Comparison of ENCODE assay signal across 10 cellular contexts in the genomic region with DNA sequence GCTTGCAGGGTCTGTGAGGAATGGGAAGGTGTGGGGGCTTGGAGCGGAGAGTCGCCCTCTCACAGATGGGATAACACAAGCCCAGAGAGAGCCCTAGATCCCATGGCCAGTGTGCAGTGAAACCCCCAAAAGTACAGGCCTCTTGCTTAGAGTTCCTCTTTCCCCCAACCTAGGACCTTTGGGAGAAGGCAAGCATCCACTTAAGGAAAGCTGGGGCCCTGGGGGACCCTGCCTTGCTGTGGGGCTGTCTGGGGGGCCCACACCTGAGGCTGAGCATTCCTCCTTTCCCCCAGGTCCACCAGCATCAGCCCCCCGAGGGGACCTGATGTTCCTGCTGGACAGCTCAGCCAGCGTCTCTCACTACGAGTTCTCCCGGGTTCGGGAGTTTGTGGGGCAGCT. TPM values are rescaled to one million over a fixed set of nuclear protein-coding genes. Genes with fewer than 3 reads are reported as not detected.
DNase-seq lines count a peak whose midpoint lies in the region; ATAC-seq, FAIRE-seq and TF ChIP-seq lines count a peak whose summit lies in the region.
"Had no signal": no experiment of that assay in that cellular context is flagged by ENCODE, and none has a peak within 500 bp of the region (broad histone marks: within the 10 kb centered on the region; RNA-seq: fewer than 3 reads in every experiment).

No MANE protein-coding gene starts in this region.

- intact Hi-C loops in body of pancreas (cut with DNase I) (loop anchor here (5.0 kb wide), 1 partner anchor 34 kb away; no protein-coding TSS in a partner anchor), HepG2 (cut with micrococcal nuclease; ENCODE audit: unreplicated experiment) (no loop called here), stomach (cut with DNase I; ENCODE audit: low total_unique reads) (no loop called here)

- H3K36me3 ChIP-seq in SK-N-SH (replicated peaks in 1 of 2; ENCODE audit: control insufficient read depth in 1 of 2, insufficient read depth in 2 of 2, low read length in 1 of 2) (no peaks in the 10 kb centered on the region), body of pancreas (replicated peaks in 1 of 2; ENCODE audit: insufficient read depth in 1 of 2, low read depth in 2 of 2) (no peaks in the 10 kb centered on the region), HepG2 (replicated peaks in 1 of 2; ENCODE audit: control insufficient read depth in 1 of 2, insufficient read depth in 2 of 2, low read length in 2 of 2) (peaks cover 0 to 2% of the 10 kb centered on the region in 2 experiments; a peak in 1 of 5 replicates), stomach (peaks cover 0 to 11% (median 6%) of the 10 kb centered on the region in 4 donors), brain microvascular endothelial cell (replicated peaks) (no peaks in the 10 kb centered on the region)

- POLR2A ChIA-PET in SK-N-SH (lab: Yijun Ruan, JAX) (no interaction called here), HepG2 (lab: Yijun Ruan, JAX) (interaction anchor here (1.1 to 11.0 kb wide), 9 partner anchors 11 to 69 kb away, joined by 3 to 355 read pairs (median 7); partner anchors contain the start of genes ANKRD65, CCNL2 and MRPL20)

- TF ChIP-seq CTCF in SK-N-SH (IDR thresholded peaks at IDR 0.05), result no peak
- no peak for TF ChIP-seq CTCF in body of pancreas (IDR thresholded peaks at IDR 0.05)
- TF ChIP-seq CTCF in HepG2 (CRISPR knock-in tag; IDR thresholded peaks at IDR 0.05), result no peak
- no peak for TF ChIP-seq CTCF in stomach (IDR thresholded peaks at IDR 0.05)
- TF ChIP-seq CTCF in brain microvascular endothelial cell (IDR thresholded peaks at IDR 0.05; ENCODE audit: low read depth, low read length, missing control alignments), result no peak

- WGBS in SK-N-SH (ENCODE audit: low lambda C conversion rate), result 96% methylated on average over 2 of the region's 7 CpGs
- 34% methylated on average over 7 of the region's 7 CpGs; no CpG with 5 or more reads in 1 of the 2 donors for WGBS in body of pancreas, 2 donors
- WGBS in HepG2 (ENCODE audit: low lambda C conversion rate), result no CpG with 5 or more reads among the region's 7 CpGs
- WGBS in stomach, 5 donors, result 45 to 74% (median 51%) methylated on average over 3 to 7 of the region's 7 CpGs

- no peak for FAIRE-seq in HepG2 (lab: Jason Lieb, UNC)
- FAIRE-seq: A204.1 had no signal

- H3K4me1 ChIP-seq in SK-N-SH (ENCODE audit: control insufficient read depth in 1 of 2, insufficient read depth in 2 of 2, low read depth in 1 of 2, low read length in 1 of 2) (peaks cover 0 to 21% of the 10 kb centered on the region in 2 experiments; a peak in 1 of 4 replicates), body of pancreas (peaks cover 84% of the 10 kb centered on the region), HepG2 (ENCODE audit: insufficient read depth, low read length) (peaks cover 58% of the 10 kb centered on the region), stomach (peaks cover 83 to 91% (median 86%) of the 10 kb centered on the region in 4 donors)

- no peak overlapping the region for H3K27ac ChIP-seq in SK-N-SH (ENCODE audit: low read depth in 2 of 2, low read length in 1 of 2)
- H3K27ac ChIP-seq in body of pancreas, result peak overlapping the region; percentile 54 to 94 (median 86)
- peak overlapping the region; percentile 20 for H3K27ac ChIP-seq in HepG2 (ENCODE audit: extremely low read length, insufficient read depth, low read length)
- peak overlapping the region in 4 of 5 donors; percentile 46 to 92 (median 80) for H3K27ac ChIP-seq in stomach
- no peak overlapping the region for H3K27ac ChIP-seq in brain microvascular endothelial cell

- H2AFZ ChIP-seq in SK-N-SH (ENCODE audit: low read depth) (no peak overlapping the region), HepG2 (ENCODE audit: low read length) (no peak overlapping the region)

- H3K9ac ChIP-seq in SK-N-SH (no peak overlapping the region), HepG2 (ENCODE audit: insufficient read depth, low read depth, low read length) (peak overlapping the region; percentile 74)

- no peaks in the 10 kb centered on the region for H3K27me3 ChIP-seq in SK-N-SH (ENCODE audit: insufficient read depth)
- H3K27me3 ChIP-seq in body of pancreas, result no peaks in the 10 kb centered on the region
- no peaks in the 10 kb centered on the region for H3K27me3 ChIP-seq in HepG2 (ENCODE audit: control insufficient read depth in 1 of 2, insufficient read depth in 2 of 2, low read length in 2 of 2)
- H3K27me3 ChIP-seq in stomach, result peaks cover 0 to 33% (median 7%) of the 10 kb centered on the region in 3 donors
- no peaks in the 10 kb centered on the region for H3K27me3 ChIP-seq in brain microvascular endothelial cell (replicated peaks)

- TF ChIP-seq EP300 in SK-N-SH (IDR thresholded peaks at IDR 0.05; ENCODE audit: borderline replicate concordance in 1 of 2, low read depth in 1 of 2, low read length in 1 of 2) (no peak), HepG2 (IDR thresholded peaks at IDR 0.05; ENCODE audit: low read depth in 2 of 2, low read length in 2 of 2) (no peak), HepG2 (CRISPR knock-in tag; IDR thresholded peaks at IDR 0.05; ENCODE audit: borderline replicate concordance) (no peak), stomach (IDR thresholded peaks at IDR 0.05) (no peak)

- H3K79me2 ChIP-seq in SK-N-SH (ENCODE audit: insufficient read depth), result no peaks in the 10 kb centered on the region
- peaks cover 31% of the 10 kb centered on the region for H3K79me2 ChIP-seq in HepG2 (ENCODE audit: insufficient read depth, low read length)

- in situ Hi-C loops in HepG2 (cut with HindIII; ENCODE audit: extremely low pct_ligation_motif_present, low pct_unique_long_range_greater_than_20kb), result loop anchor here (5.0 kb wide), 1 partner anchor 34 kb away; no protein-coding TSS in a partner anchor
- in situ Hi-C loops in brain microvascular endothelial cell (cut with HindIII; ENCODE audit: low pct_ligation_motif_present, low sequenced_read_pairs), result no loop called here

- H3K9me2 ChIP-seq in SK-N-SH, result no peaks in the 10 kb centered on the region

- H3K4me2 ChIP-seq in SK-N-SH, result peak overlapping the region; percentile 68; the same call in 1 of the 2 replicates
- H3K4me2 ChIP-seq in HepG2 (ENCODE audit: low read depth, low read length), result peak overlapping the region; percentile 94

- ATAC-seq in SK-N-SH treated with all-trans-retinoic acid at 6 μM for 48 hours (no peak), body of pancreas (no peak), HepG2 (no peak), HG03196 (IDR thresholded peaks at IDR 0.05; ENCODE audit: unreplicated experiment) (no peak)

- no peaks in the 10 kb centered on the region for H4K20me1 ChIP-seq in SK-N-SH (ENCODE audit: insufficient read depth)
- no peaks in the 10 kb centered on the region for H4K20me1 ChIP-seq in HepG2 (ENCODE audit: insufficient read depth, low read length)

- no peak for DNase-seq in SK-N-SH
- DNase-seq in body of pancreas, result no peak
- DNase-seq in HepG2 (ENCODE audit: low spot score), result no peak
- no peak for DNase-seq in stomach
- DNase-seq in brain microvascular endothelial cell, result no peak
- DNase-seq in NCI-H524 treated with DMSO at 0.1 percent for 48 hours (lab: John Stamatoyannopoulos, UW), result no peak
- DNase-seq: HCEC 1CT had no signal

- H3K4me3 ChIP-seq in SK-N-SH (ENCODE audit: low read depth in 2 of 2, low read length in 1 of 2), result no peak overlapping the region
- no peak overlapping the region for H3K4me3 ChIP-seq in body of pancreas
- H3K4me3 ChIP-seq in HepG2 (replicated peaks in 1 of 3; ENCODE audit: insufficient read depth in 1 of 3, low read depth in 2 of 3, low read length in 3 of 3), result peak overlapping the region; percentile 72 to 88 (median 84)
- H3K4me3 ChIP-seq in stomach, result peak overlapping the region; percentile 54 to 64 (median 58)
- no peak overlapping the region for H3K4me3 ChIP-seq in brain microvascular endothelial cell (ENCODE audit: low read depth, low read length)

- no peak for TF ChIP-seq POLR2A in body of pancreas (IDR thresholded peaks at IDR 0.05)
- TF ChIP-seq POLR2A in HepG2 (IDR thresholded peaks at IDR 0.05; ENCODE audit: insufficient read depth in 1 of 2, low read depth in 2 of 2, low read length in 2 of 2), result no peak
- no peak for TF ChIP-seq POLR2A in stomach (IDR thresholded peaks at IDR 0.05)

- no TSS peak for BruUV-seq in HepG2 (replicated peaks; lab: Mats Ljungman, UMichigan)

- TF ChIP-seq RAD21 in SK-N-SH (IDR thresholded peaks at IDR 0.05; ENCODE audit: low read length), result no peak
- TF ChIP-seq RAD21 in HepG2 (CRISPR knock-in tag; IDR thresholded peaks at IDR 0.05), result no peak

- H3F3A ChIP-seq in SK-N-SH (replicated peaks; ENCODE audit: insufficient read depth), result no peaks in the 10 kb centered on the region

- CTCF ChIA-PET in SK-N-SH (lab: Yijun Ruan, JAX), result no interaction called here
- CTCF ChIA-PET in HepG2 (lab: Yijun Ruan, JAX; ENCODE audit: low intra/inter-chr PET ratio, low total read pairs), result no interaction called here

- H3K9me3 ChIP-seq in SK-N-SH (no peaks in the 10 kb centered on the region), body of pancreas (no peaks in the 10 kb centered on the region), HepG2 (ENCODE audit: low read length) (no peaks in the 10 kb centered on the region), stomach (no peaks in the 10 kb centered on the region)

RNA-seq across cellular contexts. Expression of gene VWA1, which starts 1.1 kb away (rescaled TPM):
- polyA plus RNA-seq in SK-N-SH (2012; rRNA removed), result 5.3 and 7.4 TPM in 2 replicates
- polyA plus RNA-seq in SK-N-SH (2012; cell fraction: cytosol; rRNA removed), result 3.2 and 5.0 TPM in 2 replicates
- 5.7 and 8.5 TPM in 2 replicates for polyA plus RNA-seq in SK-N-SH (2012; cell fraction: nucleus; rRNA removed)
- total RNA-seq in body of pancreas, result 10 to 100 TPM; 47.1 to 55.5 TPM
- total RNA-seq in HepG2 (2016; rRNA removed; fragmentation: Illumina TruSeq; extraction: Trizol), result 25.1 and 57.5 TPM in 2 replicates
- 4.5 and 4.7 TPM in 2 replicates for total RNA-seq in HepG2 (2016; cell fraction: cytosol; rRNA removed; fragmentation: Illumina TruSeq; extraction: Trizol; ENCODE audit: low read depth)
- 23.6 and 57.6 TPM in 2 replicates for total RNA-seq in HepG2 (2016; cell fraction: insoluble cytoplasmic fraction; rRNA removed; fragmentation: Illumina TruSeq; extraction: Trizol)
- total RNA-seq in HepG2 (2016; cell fraction: membrane; rRNA removed; fragmentation: Illumina TruSeq; extraction: Trizol), result 12.5 and 16.0 TPM in 2 replicates
- total RNA-seq in HepG2 (2016; cell fraction: nucleus; rRNA removed; fragmentation: Illumina TruSeq; extraction: Trizol), result 51.4 and 68.6 TPM in 2 replicates
- polyA plus RNA-seq in HepG2 (2011; rRNA removed), result 40.9 and 61.3 TPM in 2 replicates
- 31.3 and 57.3 TPM in 2 replicates for polyA plus RNA-seq in HepG2 (2011; cell fraction: cytosol; rRNA removed)
- 80.8 and 81.7 TPM in 2 replicates for polyA plus RNA-seq in HepG2 (2011; cell fraction: nucleus; rRNA removed)
- polyA plus RNA-seq in HepG2 (2012), result 28.6 and 31.7 TPM in 2 replicates
- polyA plus RNA-seq in HepG2 (2016; cell fraction: cytosol; fragmentation: Illumina TruSeq; extraction: Trizol; ENCODE audit: low read depth), result 6.7 and 8.2 TPM in 2 replicates
- polyA plus RNA-seq in HepG2 (2016; cell fraction: insoluble cytoplasmic fraction; fragmentation: Illumina TruSeq; extraction: Trizol; ENCODE audit: low read depth), result 32.1 and 34.9 TPM in 2 replicates
- 16.7 and 17.0 TPM in 2 replicates for polyA plus RNA-seq in HepG2 (2016; cell fraction: membrane; fragmentation: Illumina TruSeq; extraction: Trizol; ENCODE audit: low read depth)
- polyA plus RNA-seq in HepG2 (2016; cell fraction: nucleus; fragmentation: Illumina TruSeq; extraction: Trizol; ENCODE audit: insufficient read depth, low read depth), result 140 and 151 TPM in 2 replicates
- polyA minus RNA-seq in HepG2 (2011; rRNA and poly(A)+ RNA removed; ENCODE audit: low replicate concordance), result 0.05 and 92.8 TPM in 2 replicates
- polyA minus RNA-seq in HepG2 (2011; cell fraction: cytosol; rRNA and poly(A)+ RNA removed), result 48.6 and 49.4 TPM in 2 replicates
- 12.6 and 15.8 TPM in 2 replicates for polyA minus RNA-seq in HepG2 (2011; cell fraction: nucleus; rRNA and poly(A)+ RNA removed)
- total RNA-seq in stomach, result 10 to 100 TPM; 11.4 to 37.7 (median 21.1) TPM
- polyA plus RNA-seq in stomach, result 10 to 100 TPM in 2 of 3 donors, 1 to 10 TPM in 1; 7.6 to 64.8 (median 24.8) TPM

RNA-seq across cellular contexts. Expression of gene ATAD3C, which starts 12.9 kb away (rescaled TPM):
- polyA plus RNA-seq in SK-N-SH (2012; rRNA removed) (0.38 and 0.49 TPM in 2 replicates), HepG2 (2011; rRNA removed) (2.4 and 3.5 TPM in 2 replicates), stomach (1 to 10 TPM in 1 of 3 donors, under 1 TPM in 2; 0.25 to 2.3 (median 0.92) TPM)
- polyA plus RNA-seq in SK-N-SH (2012; cell fraction: cytosol; rRNA removed), result 0.22 and 0.27 TPM in 2 replicates
- polyA plus RNA-seq in SK-N-SH (2012; cell fraction: nucleus; rRNA removed), result 0.37 and 0.52 TPM in 2 replicates
- total RNA-seq in body of pancreas (1 to 10 TPM; 1.6 to 2.3 TPM), HepG2 (2016; rRNA removed; fragmentation: Illumina TruSeq; extraction: Trizol) (3.2 and 4.7 TPM in 2 replicates), stomach (1 to 10 TPM in 2 of 5 donors, under 1 TPM in 1, not detected in 2; 0.55 to 5.2 (median 1.3) TPM)
- 2.4 and 4.7 TPM in 2 replicates for total RNA-seq in HepG2 (2016; cell fraction: cytosol; rRNA removed; fragmentation: Illumina TruSeq; extraction: Trizol; ENCODE audit: low read depth)
- total RNA-seq in HepG2 (2016; cell fraction: insoluble cytoplasmic fraction; rRNA removed; fragmentation: Illumina TruSeq; extraction: Trizol), result 2.7 and 3.3 TPM in 2 replicates
- total RNA-seq in HepG2 (2016; cell fraction: membrane; rRNA removed; fragmentation: Illumina TruSeq; extraction: Trizol), result 5.4 and 8.1 TPM in 2 replicates
- total RNA-seq in HepG2 (2016; cell fraction: nucleus; rRNA removed; fragmentation: Illumina TruSeq; extraction: Trizol), result 1.2 and 2.1 TPM in 2 replicates
- polyA plus RNA-seq in HepG2 (2011; cell fraction: cytosol; rRNA removed), result 3.5 and 3.6 TPM in 2 replicates
- 1.7 and 1.9 TPM in 2 replicates for polyA plus RNA-seq in HepG2 (2011; cell fraction: nucleus; rRNA removed)
- 3.2 and 4.4 TPM in 2 replicates for polyA plus RNA-seq in HepG2 (2012)
- 5.2 and 8.6 TPM in 2 replicates for polyA plus RNA-seq in HepG2 (2016; cell fraction: cytosol; fragmentation: Illumina TruSeq; extraction: Trizol; ENCODE audit: low read depth)
- polyA plus RNA-seq in HepG2 (2016; cell fraction: insoluble cytoplasmic fraction; fragmentation: Illumina TruSeq; extraction: Trizol; ENCODE audit: low read depth), result 4.6 and 4.8 TPM in 2 replicates
- polyA plus RNA-seq in HepG2 (2016; cell fraction: membrane; fragmentation: Illumina TruSeq; extraction: Trizol; ENCODE audit: low read depth), result 8.3 TPM in 2 replicates
- 1.5 and 1.9 TPM in 2 replicates for polyA plus RNA-seq in HepG2 (2016; cell fraction: nucleus; fragmentation: Illumina TruSeq; extraction: Trizol; ENCODE audit: insufficient read depth, low read depth)
- polyA minus RNA-seq in HepG2 (2011; rRNA and poly(A)+ RNA removed; ENCODE audit: low replicate concordance), result 0.96 TPM in 1 of 2 replicates, not detected in the other
- 0.97 and 2.1 TPM in 2 replicates for polyA minus RNA-seq in HepG2 (2011; cell fraction: cytosol; rRNA and poly(A)+ RNA removed)
- polyA minus RNA-seq in HepG2 (2011; cell fraction: nucleus; rRNA and poly(A)+ RNA removed), result 0.39 and 0.75 TPM in 2 replicates

RNA-seq across cellular contexts. Expression of gene ANKRD65, which starts 15.6 kb away (rescaled TPM):
- polyA plus RNA-seq in SK-N-SH (2012; rRNA removed) (0.06 and 0.07 TPM in 2 replicates), HepG2 (2011; rRNA removed) (12.1 and 13.2 TPM in 2 replicates), stomach (10 to 100 TPM in 2 of 3 donors, 1 to 10 TPM in 1; 8.7 to 13.5 (median 13.3) TPM)
- 0.04 and 0.05 TPM in 2 replicates for polyA plus RNA-seq in SK-N-SH (2012; cell fraction: cytosol; rRNA removed)
- polyA plus RNA-seq in SK-N-SH (2012; cell fraction: nucleus; rRNA removed), result 0.43 and 0.46 TPM in 2 replicates
- total RNA-seq in body of pancreas (10 to 100 TPM; 11.2 to 15.5 TPM), HepG2 (2016; rRNA removed; fragmentation: Illumina TruSeq; extraction: Trizol) (28.3 and 30.1 TPM in 2 replicates), stomach (10 to 100 TPM in 1 of 5 donors, 1 to 10 TPM in 2, under 1 TPM in 1, not detected in 1; 0.89 to 13.6 (median 4.7) TPM)
- 5.3 and 5.6 TPM in 2 replicates for total RNA-seq in HepG2 (2016; cell fraction: cytosol; rRNA removed; fragmentation: Illumina TruSeq; extraction: Trizol; ENCODE audit: low read depth)
- 28.5 and 29.3 TPM in 2 replicates for total RNA-seq in HepG2 (2016; cell fraction: insoluble cytoplasmic fraction; rRNA removed; fragmentation: Illumina TruSeq; extraction: Trizol)
- total RNA-seq in HepG2 (2016; cell fraction: membrane; rRNA removed; fragmentation: Illumina TruSeq; extraction: Trizol), result 16.0 and 16.3 TPM in 2 replicates
- total RNA-seq in HepG2 (2016; cell fraction: nucleus; rRNA removed; fragmentation: Illumina TruSeq; extraction: Trizol), result 18.0 and 19.5 TPM in 2 replicates
- polyA plus RNA-seq in HepG2 (2011; cell fraction: cytosol; rRNA removed), result 13.0 and 16.9 TPM in 2 replicates
- polyA plus RNA-seq in HepG2 (2011; cell fraction: nucleus; rRNA removed), result 27.8 and 28.7 TPM in 2 replicates
- 7.1 and 8.2 TPM in 2 replicates for polyA plus RNA-seq in HepG2 (2012)
- 5.0 TPM in 2 replicates for polyA plus RNA-seq in HepG2 (2016; cell fraction: cytosol; fragmentation: Illumina TruSeq; extraction: Trizol; ENCODE audit: low read depth)
- 30.0 and 31.6 TPM in 2 replicates for polyA plus RNA-seq in HepG2 (2016; cell fraction: insoluble cytoplasmic fraction; fragmentation: Illumina TruSeq; extraction: Trizol; ENCODE audit: low read depth)
- polyA plus RNA-seq in HepG2 (2016; cell fraction: membrane; fragmentation: Illumina TruSeq; extraction: Trizol; ENCODE audit: low read depth), result 11.4 and 12.1 TPM in 2 replicates
- 45.0 and 48.7 TPM in 2 replicates for polyA plus RNA-seq in HepG2 (2016; cell fraction: nucleus; fragmentation: Illumina TruSeq; extraction: Trizol; ENCODE audit: insufficient read depth, low read depth)
- polyA minus RNA-seq in HepG2 (2011; rRNA and poly(A)+ RNA removed; ENCODE audit: low replicate concordance), result 9.7 TPM in 1 of 2 replicates, not detected in the other
- 5.6 and 6.6 TPM in 2 replicates for polyA minus RNA-seq in HepG2 (2011; cell fraction: cytosol; rRNA and poly(A)+ RNA removed)
- 2.6 and 3.6 TPM in 2 replicates for polyA minus RNA-seq in HepG2 (2011; cell fraction: nucleus; rRNA and poly(A)+ RNA removed)

RNA-seq across cellular contexts. Expression of gene MRPL20, which starts 29.5 kb away (rescaled TPM):
- polyA plus RNA-seq in SK-N-SH (2012; rRNA removed) (159 and 210 TPM in 2 replicates), HepG2 (2011; rRNA removed) (59.0 and 59.2 TPM in 2 replicates), stomach (100 to 1,000 TPM; 136 to 187 (median 150) TPM)
- polyA plus RNA-seq in SK-N-SH (2012; cell fraction: cytosol; rRNA removed), result 202 and 236 TPM in 2 replicates
- polyA plus RNA-seq in SK-N-SH (2012; cell fraction: nucleus; rRNA removed), result 104 and 133 TPM in 2 replicates
- total RNA-seq in body of pancreas (10 to 100 TPM; 72.8 to 85.9 TPM), HepG2 (2016; rRNA removed; fragmentation: Illumina TruSeq; extraction: Trizol) (127 and 175 TPM in 2 replicates), stomach (100 to 1,000 TPM in 2 of 5 donors, 10 to 100 TPM in 3; 53.9 to 116 (median 82.9) TPM)
- total RNA-seq in HepG2 (2016; cell fraction: cytosol; rRNA removed; fragmentation: Illumina TruSeq; extraction: Trizol; ENCODE audit: low read depth), result 95.7 and 120 TPM in 2 replicates
- 134 and 183 TPM in 2 replicates for total RNA-seq in HepG2 (2016; cell fraction: insoluble cytoplasmic fraction; rRNA removed; fragmentation: Illumina TruSeq; extraction: Trizol)
- total RNA-seq in HepG2 (2016; cell fraction: membrane; rRNA removed; fragmentation: Illumina TruSeq; extraction: Trizol), result 123 and 133 TPM in 2 replicates
- 46.7 and 58.9 TPM in 2 replicates for total RNA-seq in HepG2 (2016; cell fraction: nucleus; rRNA removed; fragmentation: Illumina TruSeq; extraction: Trizol)
- polyA plus RNA-seq in HepG2 (2011; cell fraction: cytosol; rRNA removed), result 66.2 and 67.4 TPM in 2 replicates
- polyA plus RNA-seq in HepG2 (2011; cell fraction: nucleus; rRNA removed), result 66.3 and 68.1 TPM in 2 replicates
- polyA plus RNA-seq in HepG2 (2012), result 76.2 and 77.0 TPM in 2 replicates
- 118 and 143 TPM in 2 replicates for polyA plus RNA-seq in HepG2 (2016; cell fraction: cytosol; fragmentation: Illumina TruSeq; extraction: Trizol; ENCODE audit: low read depth)
- 188 and 207 TPM in 2 replicates for polyA plus RNA-seq in HepG2 (2016; cell fraction: insoluble cytoplasmic fraction; fragmentation: Illumina TruSeq; extraction: Trizol; ENCODE audit: low read depth)
- polyA plus RNA-seq in HepG2 (2016; cell fraction: membrane; fragmentation: Illumina TruSeq; extraction: Trizol; ENCODE audit: low read depth), result 122 and 127 TPM in 2 replicates
- polyA plus RNA-seq in HepG2 (2016; cell fraction: nucleus; fragmentation: Illumina TruSeq; extraction: Trizol; ENCODE audit: insufficient read depth, low read depth), result 127 and 138 TPM in 2 replicates
- 58.2 and 96.6 TPM in 2 replicates for polyA minus RNA-seq in HepG2 (2011; rRNA and poly(A)+ RNA removed; ENCODE audit: low replicate concordance)
- polyA minus RNA-seq in HepG2 (2011; cell fraction: cytosol; rRNA and poly(A)+ RNA removed), result 26.2 and 30.6 TPM in 2 replicates
- 29.2 and 39.5 TPM in 2 replicates for polyA minus RNA-seq in HepG2 (2011; cell fraction: nucleus; rRNA and poly(A)+ RNA removed)

RNA-seq across cellular contexts. Expression of gene ATAD3B, which starts 34.9 kb away (rescaled TPM):
- polyA plus RNA-seq in SK-N-SH (2012; rRNA removed) (47.6 and 71.6 TPM in 2 replicates), HepG2 (2011; rRNA removed) (9.6 and 15.4 TPM in 2 replicates), stomach (10 to 100 TPM in 2 of 3 donors, 1 to 10 TPM in 1; 8.2 to 23.8 (median 18.4) TPM)
- 13.5 and 13.8 TPM in 2 replicates for polyA plus RNA-seq in SK-N-SH (2012; cell fraction: cytosol; rRNA removed)
- 255 and 261 TPM in 2 replicates for polyA plus RNA-seq in SK-N-SH (2012; cell fraction: nucleus; rRNA removed)
- total RNA-seq in body of pancreas (10 to 100 TPM; 16.6 to 37.2 TPM), HepG2 (2016; rRNA removed; fragmentation: Illumina TruSeq; extraction: Trizol) (21.1 and 31.1 TPM in 2 replicates), stomach (10 to 100 TPM; 15.6 to 91.5 (median 33.3) TPM)
- total RNA-seq in HepG2 (2016; cell fraction: cytosol; rRNA removed; fragmentation: Illumina TruSeq; extraction: Trizol; ENCODE audit: low read depth), result 26.1 and 27.7 TPM in 2 replicates
- 19.1 and 31.9 TPM in 2 replicates for total RNA-seq in HepG2 (2016; cell fraction: insoluble cytoplasmic fraction; rRNA removed; fragmentation: Illumina TruSeq; extraction: Trizol)
- total RNA-seq in HepG2 (2016; cell fraction: membrane; rRNA removed; fragmentation: Illumina TruSeq; extraction: Trizol), result 24.8 and 25.7 TPM in 2 replicates
- 28.8 and 34.2 TPM in 2 replicates for total RNA-seq in HepG2 (2016; cell fraction: nucleus; rRNA removed; fragmentation: Illumina TruSeq; extraction: Trizol)
- polyA plus RNA-seq in HepG2 (2011; cell fraction: cytosol; rRNA removed), result 7.3 and 12.3 TPM in 2 replicates
- 82.9 and 84.6 TPM in 2 replicates for polyA plus RNA-seq in HepG2 (2011; cell fraction: nucleus; rRNA removed)
- polyA plus RNA-seq in HepG2 (2012), result 9.1 and 14.3 TPM in 2 replicates
- polyA plus RNA-seq in HepG2 (2016; cell fraction: cytosol; fragmentation: Illumina TruSeq; extraction: Trizol; ENCODE audit: low read depth), result 11.2 and 12.2 TPM in 2 replicates
- 22.1 and 23.9 TPM in 2 replicates for polyA plus RNA-seq in HepG2 (2016; cell fraction: insoluble cytoplasmic fraction; fragmentation: Illumina TruSeq; extraction: Trizol; ENCODE audit: low read depth)
- 16.4 and 18.0 TPM in 2 replicates for polyA plus RNA-seq in HepG2 (2016; cell fraction: membrane; fragmentation: Illumina TruSeq; extraction: Trizol; ENCODE audit: low read depth)
- polyA plus RNA-seq in HepG2 (2016; cell fraction: nucleus; fragmentation: Illumina TruSeq; extraction: Trizol; ENCODE audit: insufficient read depth, low read depth), result 108 and 128 TPM in 2 replicates
- 15.4 and 54.9 TPM in 2 replicates for polyA minus RNA-seq in HepG2 (2011; rRNA and poly(A)+ RNA removed; ENCODE audit: low replicate concordance)
- 8.0 and 10.3 TPM in 2 replicates for polyA minus RNA-seq in HepG2 (2011; cell fraction: cytosol; rRNA and poly(A)+ RNA removed)
- 18.0 and 21.1 TPM in 2 replicates for polyA minus RNA-seq in HepG2 (2011; cell fraction: nucleus; rRNA and poly(A)+ RNA removed)

Comparison
In these comparisons a context has a peak if more than half of its experiments do, and no peak if none do; other contexts are left out.
1. H3K27ac ChIP-seq: peak in body of pancreas (4 of 4), HepG2 (single experiment) and stomach (4 of 5); none in SK-N-SH (0 of 2) and brain microvascular endothelial cell (single experiment).
2. H3K4me3 ChIP-seq: peak in HepG2 (3 of 3) and stomach (4 of 4); none in SK-N-SH (0 of 2), body of pancreas (0 of 2) and brain microvascular endothelial cell (single experiment).